Comparison of ENCODE assay signal across 10 cellular contexts in the genomic region with DNA sequence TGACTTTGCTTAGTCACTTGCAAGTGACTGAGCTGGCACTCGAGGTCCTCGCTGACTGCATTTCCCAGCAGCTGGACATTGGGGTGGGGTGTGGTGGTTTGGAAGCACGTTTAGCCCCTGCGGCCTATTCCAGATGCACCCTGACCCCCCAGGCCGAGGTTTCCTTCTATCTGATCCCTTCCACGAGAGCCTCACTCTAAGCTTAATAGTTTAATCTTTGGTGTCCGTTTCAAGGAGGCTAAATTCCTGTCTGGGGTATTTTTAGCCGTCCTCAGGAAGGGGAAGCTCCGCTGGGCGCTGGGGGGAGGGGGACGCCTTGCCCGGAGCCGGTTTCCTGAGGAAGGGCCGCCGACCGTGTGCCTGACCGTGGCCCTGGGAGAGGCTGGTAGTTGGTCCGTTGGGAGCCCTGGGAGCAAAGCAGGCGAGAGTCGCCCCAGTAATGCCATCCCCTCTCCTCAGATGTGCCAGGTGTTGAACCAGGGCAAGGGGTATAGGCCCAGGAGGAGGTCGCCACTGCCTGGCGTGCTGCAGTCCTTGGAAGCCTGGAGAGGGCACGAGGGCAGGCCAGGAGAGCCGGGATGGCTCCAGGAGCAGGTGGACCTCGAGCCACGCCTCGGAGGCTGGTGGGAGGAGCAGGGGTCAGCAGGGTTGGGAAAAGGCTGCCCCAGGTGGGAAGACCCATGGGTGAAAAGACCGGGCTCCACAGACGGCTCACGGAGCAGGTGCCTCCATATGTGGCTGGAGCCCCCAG. TPM values are rescaled to one million over a fixed set of nuclear protein-coding genes. Genes with fewer than 3 reads are reported as not detected.
DNase-seq lines count a peak whose midpoint lies in the region; ATAC-seq and TF ChIP-seq lines count a peak whose summit lies in the region.
"Had no signal": no experiment of that assay in that cellular context is flagged by ENCODE, and none has a peak within 500 bp of the region (broad histone marks: within the 10 kb centered on the region; RNA-seq: fewer than 3 reads in every experiment).

No MANE protein-coding gene starts in this region.

- DNase-seq in chondrocyte (ENCODE audit: low spot score) (no peak), right lobe of liver (peak; percentile 72 to 78 (median 76)), NCI-H69 (lab: John Stamatoyannopoulos, UW) (no peak), NCI-H510A (lab: John Stamatoyannopoulos, UW) (no peak), DMS79 (lab: John Stamatoyannopoulos, UW) (no peak)
- DNase-seq: DMS 273 treated with DMSO at 0.1 percent for 48 hours had no signal

- peaks cover 8% of the 10 kb centered on the region for H3K36me3 ChIP-seq in HUES64 (ENCODE audit: insufficient read depth, low read length)
- peaks cover 0 to 4% (median 0%) of the 10 kb centered on the region in 4 donors for H3K36me3 ChIP-seq in right lobe of liver
- H3K36me3 ChIP-seq in stomach smooth muscle (ENCODE audit: control insufficient read depth in 2 of 2, insufficient read depth in 2 of 2, low read length in 2 of 2) = peaks cover 3 to 7% of the 10 kb centered on the region in 2 donors

- peak overlapping the region; percentile 45; the same call in 1 of the 2 replicates for H3K9ac ChIP-seq in HUES64 (ENCODE audit: low read depth, low read length)
- H3K9ac ChIP-seq in stomach smooth muscle (ENCODE audit: low read length in 2 of 2) = no peak overlapping the region

- H3K4me1 ChIP-seq in HUES64 (ENCODE audit: insufficient read depth, low read length) (peaks cover 38% of the 10 kb centered on the region), right lobe of liver (peaks cover 0 to 2% (median 0%) of the 10 kb centered on the region in 4 donors), stomach smooth muscle (ENCODE audit: control insufficient read depth, insufficient read depth, low read length) (peaks cover 42% of the 10 kb centered on the region)

- ATAC-seq in right lobe of liver (peak; percentile 43 to 61 (median 60)), HG03139 (IDR thresholded peaks at IDR 0.05; ENCODE audit: unreplicated experiment) (no peak)

- 64% methylated on average over 28 of the region's 30 CpGs for WGBS in HUES64
- 58% methylated on average over 12 of the region's 30 CpGs for WGBS in right lobe of liver (ENCODE audit: insufficient coverage, low coverage, low lambda C conversion rate, missing lambda C conversion rate)

- H3K27me3 Mint-ChIP-seq in chondrocyte (ENCODE audit: low read depth) = no peaks in the 10 kb centered on the region
- H3K27me3 Mint-ChIP-seq: stimulated activated naive CD8-positive, alpha-beta T cell treated with anti-CD3 and anti-CD28 coated beads, Interleukin-15, Interleukin-2, amounts not matched to agents 100 ng/mL and 50 ng/mL, for 24 hours had no signal

- no peak for TF ChIP-seq POLR2A in right lobe of liver (IDR thresholded peaks at IDR 0.05)

- H3K27ac ChIP-seq in HUES64 (ENCODE audit: low read depth, low read length) (no peak overlapping the region), right lobe of liver (peak overlapping the region; percentile 30 to 71 (median 45)), stomach smooth muscle (ENCODE audit: low read length) (peak overlapping the region; percentile 41)

- peak overlapping the region; percentile 80 for H3K27ac Mint-ChIP-seq in chondrocyte (ENCODE audit: unreplicated experiment)
- H3K27ac Mint-ChIP-seq: stimulated activated naive CD8-positive, alpha-beta T cell treated with anti-CD3 and anti-CD28 coated beads, Interleukin-15, Interleukin-2, amounts not matched to agents 100 ng/mL and 50 ng/mL, for 24 hours had no signal

- H3K27me3 ChIP-seq in HUES64 (ENCODE audit: insufficient read depth, low read length) (no peaks in the 10 kb centered on the region), right lobe of liver (no peaks in the 10 kb centered on the region), stomach smooth muscle (ENCODE audit: control insufficient read depth in 1 of 2, insufficient read depth in 2 of 2, low read length in 2 of 2) (no peaks in the 10 kb centered on the region)

- intact Hi-C loops in right lobe of liver (cut with DNase I) = loop anchor here in 1 of 2 donors (10.0 kb wide), 1 partner anchor 160 kb away; no protein-coding TSS in a partner anchor

- no peaks in the 10 kb centered on the region for H3K9me3 ChIP-seq in HUES64 (ENCODE audit: insufficient read depth, low read depth, low read length)
- H3K9me3 ChIP-seq in right lobe of liver = no peaks in the 10 kb centered on the region
- no peaks in the 10 kb centered on the region for H3K9me3 ChIP-seq in stomach smooth muscle (ENCODE audit: control insufficient read depth in 2 of 2, low read length in 2 of 2)

- no peaks in the 10 kb centered on the region for H3K36me3 Mint-ChIP-seq in chondrocyte (ENCODE audit: low read depth)

- H3K4me3 ChIP-seq in HUES64 (ENCODE audit: low read length) = no peak overlapping the region
- no peak overlapping the region for H3K4me3 ChIP-seq in right lobe of liver
- peak overlapping the region in 1 of 2 donors; percentile 55 for H3K4me3 ChIP-seq in stomach smooth muscle (ENCODE audit: low read length in 2 of 2)

- no peak for TF ChIP-seq CTCF in chondrocyte (IDR thresholded peaks at IDR 0.05)
- TF ChIP-seq CTCF in right lobe of liver (IDR thresholded peaks at IDR 0.05) = no peak

- H3K4me1 Mint-ChIP-seq in chondrocyte (ENCODE audit: low read depth) = peaks cover 35% of the 10 kb centered on the region

- H3K9me3 Mint-ChIP-seq in chondrocyte (ENCODE audit: low read depth) = no peaks in the 10 kb centered on the region
- H3K9me3 Mint-ChIP-seq: stimulated activated naive CD8-positive, alpha-beta T cell treated with anti-CD3 and anti-CD28 coated beads, Interleukin-15, Interleukin-2, amounts not matched to agents 100 ng/mL and 50 ng/mL, for 24 hours had no signal

- peak overlapping the region; percentile 36 for H3K4me3 Mint-ChIP-seq in chondrocyte (ENCODE audit: unreplicated experiment)
- H3K4me3 Mint-ChIP-seq: stimulated activated naive CD8-positive, alpha-beta T cell treated with anti-CD3 and anti-CD28 coated beads, Interleukin-15, Interleukin-2, amounts not matched to agents 100 ng/mL and 50 ng/mL, for 24 hours had no signal

RNA-seq across cellular contexts. Expression of a gene that starts 37.2 kb away (rescaled TPM):
- polyA plus RNA-seq in HUES64 (2013, experiment 1 of 2) = 57.4 TPM
- polyA plus RNA-seq in HUES64 (2013, experiment 2 of 2) = 71.4 TPM
- total RNA-seq in chondrocyte (115 to 126 TPM (median 125 TPM) in 3 replicates), right lobe of liver (100 to 1,000 TPM; 115 to 371 (median 261) TPM)

Comparison
In these comparisons a context has a peak if more than half of its experiments do, and no peak if none do; other contexts are left out.
1. DNase-seq: peak in right lobe of liver (3 of 3); none in chondrocyte (single experiment), NCI-H69 (single experiment), NCI-H510A (single experiment) and DMS79 (single experiment).